In genomic region chr14:74974364-74975058, GRCh38 we compare ENCODE assay signal across 1 cellular context.
TF ChIP-seq lines count a peak whose summit lies in the region.

No MANE protein-coding gene starts in this region.

TF ChIP-seq in HepG2, 621 proteins besides CTCF, POLR2A, EP300 and RAD21:
- TF ChIP-seq GFI1 (CRISPR knock-in tag; IDR thresholded peaks at IDR 0.05; ENCODE audit: borderline replicate concordance), result 0 out of 2 replicates have a peak, but pooled peaks have one; percentile 16
- TF ChIP-seq ZNF770 (CRISPR knock-in tag; IDR thresholded peaks at IDR 0.05), result peak; percentile 86
- no peak for TF ChIP-seq NFKB2 (CRISPR knock-in tag; IDR thresholded peaks at IDR 0.05; ENCODE audit: borderline replicate concordance)
- TF ChIP-seq, protein P1, sequence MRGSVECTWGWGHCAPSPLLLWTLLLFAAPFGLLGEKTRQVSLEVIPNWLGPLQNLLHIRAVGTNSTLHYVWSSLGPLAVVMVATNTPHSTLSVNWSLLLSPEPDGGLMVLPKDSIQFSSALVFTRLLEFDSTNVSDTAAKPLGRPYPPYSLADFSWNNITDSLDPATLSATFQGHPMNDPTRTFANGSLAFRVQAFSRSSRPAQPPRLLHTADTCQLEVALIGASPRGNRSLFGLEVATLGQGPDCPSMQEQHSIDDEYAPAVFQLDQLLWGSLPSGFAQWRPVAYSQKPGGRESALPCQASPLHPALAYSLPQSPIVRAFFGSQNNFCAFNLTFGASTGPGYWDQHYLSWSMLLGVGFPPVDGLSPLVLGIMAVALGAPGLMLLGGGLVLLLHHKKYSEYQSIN (CRISPR knock-in tag; IDR thresholded peaks at IDR 0.05; ENCODE audit: borderline replicate concordance), result no peak
- TF ChIP-seq PPARG (CRISPR knock-in tag; conservative IDR thresholded peaks at IDR 0.05), result peak; percentile 33; the same call in 1 of the 2 replicates
- TF ChIP-seq ZNF563 (CRISPR knock-in tag; IDR thresholded peaks at IDR 0.05), result no peak
- peak; percentile 86 for TF ChIP-seq TEAD3 (CRISPR knock-in tag; optimal IDR thresholded peaks at IDR 0.05; ENCODE audit: borderline replicate concordance)
- no peak for TF ChIP-seq ZNF550 (CRISPR knock-in tag; IDR thresholded peaks at IDR 0.05; ENCODE audit: borderline replicate concordance)
- TF ChIP-seq, protein P2, sequence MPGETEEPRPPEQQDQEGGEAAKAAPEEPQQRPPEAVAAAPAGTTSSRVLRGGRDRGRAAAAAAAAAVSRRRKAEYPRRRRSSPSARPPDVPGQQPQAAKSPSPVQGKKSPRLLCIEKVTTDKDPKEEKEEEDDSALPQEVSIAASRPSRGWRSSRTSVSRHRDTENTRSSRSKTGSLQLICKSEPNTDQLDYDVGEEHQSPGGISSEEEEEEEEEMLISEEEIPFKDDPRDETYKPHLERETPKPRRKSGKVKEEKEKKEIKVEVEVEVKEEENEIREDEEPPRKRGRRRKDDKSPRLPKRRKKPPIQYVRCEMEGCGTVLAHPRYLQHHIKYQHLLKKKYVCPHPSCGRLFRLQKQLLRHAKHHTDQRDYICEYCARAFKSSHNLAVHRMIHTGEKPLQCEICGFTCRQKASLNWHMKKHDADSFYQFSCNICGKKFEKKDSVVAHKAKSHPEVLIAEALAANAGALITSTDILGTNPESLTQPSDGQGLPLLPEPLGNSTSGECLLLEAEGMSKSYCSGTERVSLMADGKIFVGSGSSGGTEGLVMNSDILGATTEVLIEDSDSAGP (CRISPR knock-in tag; IDR thresholded peaks at IDR 0.05; ENCODE audit: borderline replicate concordance), result peak; percentile 20; the same call in 1 of the 2 replicates
- peak; percentile 18; the same call in 1 of the 2 replicates for TF ChIP-seq MAX (IDR thresholded peaks at IDR 0.05)
- TF ChIP-seq BCLAF1 (IDR thresholded peaks at IDR 0.05), result no peak
